1 cellular context compared by ENCODE assay signal in genomic region chr1:167617100-167617949, GRCh38.
TF ChIP-seq lines count a peak whose summit lies in the region.

No MANE protein-coding gene starts in this region.

TF ChIP-seq in K562, 482 proteins besides CTCF, POLR2A, EP300 and RAD21 (continued from another document and continues in another):
- TF ChIP-seq SNAPC5 (CRISPR knock-in tag; IDR thresholded peaks at IDR 0.05) (no peak), CHD1 (IDR thresholded peaks at IDR 0.05; ENCODE audit: low read length) (no peak), NBN (IDR thresholded peaks at IDR 0.05; ENCODE audit: low read depth) (peak; percentile 57; the same call in 1 of the 2 replicates), ZBTB49 (CRISPR knock-in tag; IDR thresholded peaks at IDR 0.05; ENCODE audit: borderline replicate concordance) (no peak), HIVEP1 (CRISPR knock-in tag; IDR thresholded peaks at IDR 0.05) (no peak), POLR2B (IDR thresholded peaks at IDR 0.05; ENCODE audit: low read depth, partially characterized antibody) (peak; percentile 58), GATAD2B (IDR thresholded peaks at IDR 0.05; ENCODE audit: borderline replicate concordance) (0 out of 2 replicates have a peak, but pooled peaks have one; percentile 63), PKNOX1 (IDR thresholded peaks at IDR 0.05) (peak; percentile 9; the same call in 1 of the 2 replicates), CBX3 (IDR thresholded peaks at IDR 0.05; ENCODE audit: borderline replicate concordance in 1 of 2, low read length in 2 of 2) (no peak), HMG20B (CRISPR knock-in tag; IDR thresholded peaks at IDR 0.05) (no peak), MEF2D (tag; conservative IDR thresholded peaks at IDR 0.05; ENCODE audit: low read depth) (no peak), SMARCE1 (IDR thresholded peaks at IDR 0.05) (peak; percentile 44; the same call in 1 of the 2 replicates), PHF8 (IDR thresholded peaks at IDR 0.05; ENCODE audit: borderline replicate concordance, low read length) (peak; percentile 27; the same call in 1 of the 2 replicates), C11orf30 (IDR thresholded peaks at IDR 0.05; ENCODE audit: low read depth) (peak; percentile 36; the same call in 1 of the 2 replicates), CCNT2 (IDR thresholded peaks at IDR 0.05; ENCODE audit: borderline replicate concordance, extremely low read depth, insufficient read length, low read depth, low read length) (peak; percentile 31), ZNF655 (CRISPR knock-in tag; IDR thresholded peaks at IDR 0.05) (no peak), SMARCA4 (IDR thresholded peaks at IDR 0.05) (0 out of 2 replicates have a peak, but pooled peaks have one; percentile 56), HOXB6 (CRISPR knock-in tag; IDR thresholded peaks at IDR 0.05; ENCODE audit: borderline replicate concordance) (no peak), SRF (CRISPR knock-in tag; IDR thresholded peaks at IDR 0.05) (no peak), ZBTB1 (CRISPR knock-in tag; IDR thresholded peaks at IDR 0.05; ENCODE audit: borderline replicate concordance, low read depth) (0 out of 2 replicates have a peak, but pooled peaks have one; percentile 38), NELFE (IDR thresholded peaks at IDR 0.05; ENCODE audit: insufficient read depth, insufficient read length) (no peak), ETS1 (conservative IDR thresholded peaks at IDR 0.05; ENCODE audit: control insufficient read depth, low read depth, low read length) (no peak), MCM5 (IDR thresholded peaks at IDR 0.05; ENCODE audit: low read depth) (no peak), KLF10 (CRISPR knock-in tag; IDR thresholded peaks at IDR 0.05) (no peak), BDP1 (IDR thresholded peaks at IDR 0.05; ENCODE audit: insufficient read depth, insufficient read length) (no peak), MAFF (IDR thresholded peaks at IDR 0.05; ENCODE audit: low read length) (no peak), ERF (CRISPR knock-in tag; IDR thresholded peaks at IDR 0.05) (0 out of 2 replicates have a peak, but pooled peaks have one; percentile 48), SOX6 (IDR thresholded peaks at IDR 0.05) (0 out of 2 replicates have a peak, but pooled peaks have one; percentile 8), NR4A1 (CRISPR knock-in tag; IDR thresholded peaks at IDR 0.05) (no peak), NR4A1 (tag; IDR thresholded peaks at IDR 0.05) (peak; percentile 69; the same call in 1 of the 2 replicates), ZNF449 (CRISPR knock-in tag; IDR thresholded peaks at IDR 0.05) (peak; percentile 92; the same call in 1 of the 2 replicates), ZC3H11A (IDR thresholded peaks at IDR 0.05; ENCODE audit: low read depth, low read length) (no peak), ZNF77 (CRISPR knock-in tag; IDR thresholded peaks at IDR 0.05) (no peak), CBX8 (IDR thresholded peaks at IDR 0.05; ENCODE audit: borderline replicate concordance, extremely low read depth, low read depth, low read length, poor library complexity, severe bottlenecking) (no peak), ETV1 (tag; conservative IDR thresholded peaks at IDR 0.05; ENCODE audit: low read depth) (peak; percentile 91), SMARCA5 (IDR thresholded peaks at IDR 0.05) (peak; percentile 23; the same call in 1 of the 2 replicates), EHMT2 (IDR thresholded peaks at IDR 0.05) (peak; percentile 39; the same call in 1 of the 2 replicates), STAT5B (CRISPR knock-in tag; IDR thresholded peaks at IDR 0.05) (no peak), POLR2H (tag; IDR thresholded peaks at IDR 0.05; ENCODE audit: low read depth) (peak; percentile 72), MED1 (CRISPR knock-in tag; IDR thresholded peaks at IDR 0.05; ENCODE audit: borderline replicate concordance) (no peak), NFYB (IDR thresholded peaks at IDR 0.05; ENCODE audit: extremely low read depth, insufficient read length) (no peak), SLC30A9 (CRISPR knock-in tag; IDR thresholded peaks at IDR 0.05) (no peak), SREBF2 (CRISPR knock-in tag; IDR thresholded peaks at IDR 0.05) (no peak), PHF20 (IDR thresholded peaks at IDR 0.05; ENCODE audit: partially characterized antibody) (no peak), MBD1 (CRISPR knock-in tag; IDR thresholded peaks at IDR 0.05) (no peak), CREM (IDR thresholded peaks at IDR 0.05; ENCODE audit: low read depth) (peak; percentile 34), NCOA6 (IDR thresholded peaks at IDR 0.05) (peak; percentile 46; the same call in 1 of the 2 replicates), HNRNPK (IDR thresholded peaks at IDR 0.05; ENCODE audit: low read depth, low read length, poor library complexity, severe bottlenecking) (no peak), PHB (CRISPR knock-in tag; IDR thresholded peaks at IDR 0.05) (no peak), CXXC5 (CRISPR knock-in tag; IDR thresholded peaks at IDR 0.05) (0 out of 2 replicates have a peak, but pooled peaks have one; percentile 38), VEZF1 (CRISPR knock-in tag; IDR thresholded peaks at IDR 0.05) (peak; percentile 70; the same call in 1 of the 2 replicates), NFE2L1 (tag; IDR thresholded peaks at IDR 0.05; ENCODE audit: borderline replicate concordance, low read depth) (no peak)
